Comparison of ENCODE assay signal across 28 cellular contexts in genomic region chr10:116043304-116043703, GRCh38.
"Had no signal": no experiment of that assay in that cellular context is flagged by ENCODE, and none has a peak within 500 bp of the region (broad histone marks: within the 10 kb centered on the region; RNA-seq: fewer than 3 reads in every experiment).

No MANE protein-coding gene starts in this region.

- H3K27ac ChIP-seq: stomach, suprapubic skin, testis, thoracic aorta, thyroid gland, tibial artery, tibial nerve, transverse colon, upper lobe of left lung, upper lobe of right lung, uterus, vagina had no signal

- H3K4me1 ChIP-seq: stomach, testis, thyroid gland, transverse colon, upper lobe of right lung, uterus, vagina had no signal

- H3K36me3 ChIP-seq: stomach, suprapubic skin, thoracic aorta, thyroid gland, tibial artery, tibial nerve, transverse colon, upper lobe of left lung, upper lobe of right lung, uterus, vagina had no signal

- H3K4me3 ChIP-seq: stomach, suprapubic skin, testis, thoracic aorta, thyroid gland, tibial artery, tibial nerve, transverse colon, upper lobe of left lung, upper lobe of right lung, uterus, vagina had no signal

- H3K27me3 Mint-ChIP-seq: stimulated activated memory B cell treated with anti-CD40 and anti-IgM and Interleukin-4, amounts not matched to agents 10 μg/mL and 1 μg/mL and 100 μg/mL, for 72 hours; stimulated activated naive CD8-positive, alpha-beta T cell treated with anti-CD3 and anti-CD28 coated beads, Interleukin-15, Interleukin-2, amounts not matched to agents 100 ng/mL and 50 ng/mL, for 24 hours had no signal

- H3K27me3 ChIP-seq: stomach, suprapubic skin, testis, thyroid gland, tibial artery, tibial nerve, transverse colon, upper lobe of left lung, upper lobe of right lung, uterus, vagina had no signal

- H3K36me3 Mint-ChIP-seq: stimulated activated effector memory CD8-positive, alpha-beta T cell treated with anti-CD3 and anti-CD28 coated beads, Interleukin-12 subunit alpha, Interleukin-12 subunit beta, amount 100 ng/mL, for 72 hours; stimulated activated memory B cell treated with anti-CD40 and anti-IgM and Interleukin-4, amounts not matched to agents 10 μg/mL and 1 μg/mL and 100 μg/mL, for 72 hours; stimulated activated naive B cell treated with anti-CD40 and anti-IgM and Interleukin-4, amounts not matched to agents 10 μg/mL and 1 μg/mL and 100 μg/mL, for 72 hours; type B pancreatic cell had no signal

- H3K9me3 ChIP-seq: stomach, suprapubic skin, testis, thoracic aorta, thyroid gland, tibial artery, tibial nerve, transverse colon, upper lobe of left lung, upper lobe of right lung, uterus, vagina had no signal

- H3K27ac Mint-ChIP-seq: stimulated activated effector memory CD8-positive, alpha-beta T cell treated with anti-CD3 and anti-CD28 coated beads, Interleukin-12 subunit alpha, Interleukin-12 subunit beta, amount 100 ng/mL, for 72 hours; stimulated activated memory B cell treated with anti-CD40 and anti-IgM and Interleukin-4, amounts not matched to agents 10 μg/mL and 1 μg/mL and 100 μg/mL, for 72 hours; stimulated activated naive B cell treated with anti-CD40 and anti-IgM and Interleukin-4, amounts not matched to agents 10 μg/mL and 1 μg/mL and 100 μg/mL, for 72 hours; stimulated activated naive CD8-positive, alpha-beta T cell treated with anti-CD3 and anti-CD28 coated beads, Interleukin-15, amount 100 ng/mL, for 72 hours; stimulated activated naive CD8-positive, alpha-beta T cell treated with anti-CD3 and anti-CD28 coated beads, Interleukin-15, Interleukin-2, amounts not matched to agents 100 ng/mL and 50 ng/mL, for 24 hours; type B pancreatic cell had no signal

- DNase-seq: stimulated activated CD4-positive, alpha-beta T cell treated with anti-CD3 and anti-CD28 coated beads, Interleukin-2, amount 100 ng/mL, for 48 hours; stimulated activated CD4-positive, alpha-beta T cell treated with anti-CD3 and anti-CD28 coated beads, Interleukin-4, amount 100 ng/mL, for 1 hour; stimulated activated CD4-positive, alpha-beta T cell treated with anti-CD3 and anti-CD28 coated beads, Interleukin-4, amount 100 ng/mL, for 24 hours; stimulated activated CD4-positive, alpha-beta T cell treated with anti-CD3 and anti-CD28 coated beads, Interleukin-4, amount 100 ng/mL, for 4 hours; stimulated activated CD8-positive, alpha-beta memory T cell treated with anti-CD3 and anti-CD28 coated beads, Interleukin-4, amount 100 ng/mL, for 48 hours; stimulated activated naive B cell treated with anti-CD40 and anti-IgM and Interleukin-4, amounts not matched to agents 10 μg/mL and 1 μg/mL and 100 μg/mL, for 72 hours; stimulated activated naive CD4-positive, alpha-beta T cell; stimulated activated naive CD4-positive, alpha-beta T cell treated with Interleukin-2 at 50 U/mL for 16 hours; stimulated activated naive CD8-positive, alpha-beta T cell treated with anti-CD3 and anti-CD28 coated beads, Interleukin-15, amount 100 ng/mL, for 72 hours; stimulated activated naive CD8-positive, alpha-beta T cell treated with anti-CD3 and anti-CD28 coated beads, Interleukin-15, Interleukin-2, amounts not matched to agents 100 U/mL and 50 U/mL, for 24 hours; stomach; substantia nigra; testis; thyroid gland; tibial artery; transverse colon; trophoblast cell; upper lobe of left lung; upper lobe of right lung; uterus had no signal

- H3K9me3 Mint-ChIP-seq: type B pancreatic cell had no signal

- H3K4me3 Mint-ChIP-seq: stimulated activated effector memory CD8-positive, alpha-beta T cell treated with anti-CD3 and anti-CD28 coated beads, Interleukin-12 subunit alpha, Interleukin-12 subunit beta, amount 100 ng/mL, for 72 hours; stimulated activated memory B cell treated with anti-CD40 and anti-IgM and Interleukin-4, amounts not matched to agents 10 μg/mL and 1 μg/mL and 100 μg/mL, for 72 hours; stimulated activated naive B cell treated with anti-CD40 and anti-IgM and Interleukin-4, amounts not matched to agents 10 μg/mL and 1 μg/mL and 100 μg/mL, for 72 hours; stimulated activated naive CD8-positive, alpha-beta T cell treated with anti-CD3 and anti-CD28 coated beads, Interleukin-15, amount 100 ng/mL, for 72 hours; stimulated activated naive CD8-positive, alpha-beta T cell treated with anti-CD3 and anti-CD28 coated beads, Interleukin-15, Interleukin-2, amounts not matched to agents 100 ng/mL and 50 ng/mL, for 24 hours; type B pancreatic cell had no signal

- ATAC-seq: stimulated activated effector memory CD8-positive, alpha-beta T cell treated with anti-CD3 and anti-CD28 coated beads, Interleukin-12 subunit alpha, Interleukin-12 subunit beta, amount 100 ng/mL, for 72 hours; stimulated activated memory B cell treated with anti-CD40 and anti-IgM and Interleukin-4, amounts not matched to agents 10 μg/mL and 1 μg/mL and 100 μg/mL, for 72 hours; stimulated activated naive B cell treated with anti-CD40 and anti-IgM and Interleukin-4, amounts not matched to agents 10 μg/mL and 1 μg/mL and 100 μg/mL, for 72 hours; stimulated activated naive CD8-positive, alpha-beta T cell treated with anti-CD3 and anti-CD28 coated beads, Interleukin-15, amount 100 ng/mL, for 72 hours; stimulated activated naive CD8-positive, alpha-beta T cell treated with anti-CD3 and anti-CD28 coated beads, Interleukin-15, Interleukin-2, amounts not matched to agents 100 U/mL and 50 U/mL, for 24 hours; upper lobe of right lung had no signal

- H3K4me1 Mint-ChIP-seq: stimulated activated effector memory CD8-positive, alpha-beta T cell treated with anti-CD3 and anti-CD28 coated beads, Interleukin-12 subunit alpha, Interleukin-12 subunit beta, amount 100 ng/mL, for 72 hours; stimulated activated memory B cell treated with anti-CD40 and anti-IgM and Interleukin-4, amounts not matched to agents 10 μg/mL and 1 μg/mL and 100 μg/mL, for 72 hours; stimulated activated naive B cell treated with anti-CD40 and anti-IgM and Interleukin-4, amounts not matched to agents 10 μg/mL and 1 μg/mL and 100 μg/mL, for 72 hours; stimulated activated naive CD8-positive, alpha-beta T cell treated with anti-CD3 and anti-CD28 coated beads, Interleukin-15, amount 100 ng/mL, for 72 hours had no signal
